In the genomic region with DNA sequence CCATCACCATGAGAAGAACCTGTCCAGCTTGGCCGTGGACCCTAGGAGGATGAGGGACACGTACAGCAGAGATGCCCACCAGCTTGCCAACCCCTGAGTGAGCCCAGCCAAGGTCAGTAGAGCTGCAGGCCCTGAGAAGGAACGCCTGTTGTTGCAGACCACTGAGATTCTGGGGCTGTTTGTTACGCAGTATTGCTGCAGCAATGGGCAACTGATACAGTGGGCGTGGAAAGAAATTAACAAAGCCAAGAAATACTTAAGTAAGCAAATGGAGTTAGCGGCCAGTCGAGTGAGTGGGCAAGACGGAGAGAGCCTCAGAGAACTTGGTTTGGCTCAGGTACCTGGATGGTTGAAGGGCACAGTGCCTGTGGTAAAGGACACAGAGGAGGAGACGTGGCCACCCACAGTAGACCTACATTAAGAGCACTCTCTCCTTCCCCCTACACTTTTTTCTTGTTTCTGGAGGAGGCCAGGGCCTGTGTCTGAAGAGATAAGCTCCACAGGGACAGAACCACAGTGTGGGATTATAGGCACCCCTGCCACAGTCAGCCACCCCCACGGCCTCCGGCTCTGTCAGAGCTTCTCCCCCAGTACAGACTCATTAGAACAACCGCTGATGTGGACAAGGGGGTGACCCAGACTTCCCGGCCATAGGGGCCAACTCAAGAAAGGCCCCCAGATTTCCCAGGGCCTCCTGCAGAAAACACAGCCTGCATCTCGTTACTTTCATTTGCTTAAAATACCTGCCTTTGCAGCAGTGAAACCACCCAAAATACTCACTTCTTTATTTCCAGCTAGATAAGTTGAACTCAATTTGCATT, we compare ENCODE assay signal across 18 cellular contexts. TPM values are rescaled to one million over a fixed set of nuclear protein-coding genes. Genes with fewer than 3 reads are reported as not detected.
DNase-seq lines count a peak whose midpoint lies in the region; ATAC-seq and TF ChIP-seq lines count a peak whose summit lies in the region.
"Had no signal": no experiment of that assay in that cellular context is flagged by ENCODE, and none has a peak within 500 bp of the region (broad histone marks: within the 10 kb centered on the region; RNA-seq: fewer than 3 reads in every experiment).

No MANE protein-coding gene starts in this region.

- no peak overlapping the region for H3K27ac ChIP-seq in neural progenitor cell
- no peak overlapping the region for H3K27ac ChIP-seq in trophoblast cell (ENCODE audit: low read depth, low read length)
- H3K27ac ChIP-seq: left lung, parathyroid adenoma had no signal

- H3K9me3 ChIP-seq in neural progenitor cell (ENCODE audit: low read depth) (no peaks in the 10 kb centered on the region), trophoblast cell (ENCODE audit: insufficient read depth, low read depth, low read length) (no peaks in the 10 kb centered on the region)
- H3K9me3 ChIP-seq: left lung had no signal

- H3K27me3 ChIP-seq in neural progenitor cell (no peaks in the 10 kb centered on the region), trophoblast cell (ENCODE audit: insufficient read depth, low read length) (no peaks in the 10 kb centered on the region)
- H3K27me3 ChIP-seq: BLaER1 treated with 17β-estradiol and CSF1 and Interleukin-3, amounts not matched to agents 10 nM and 100 nM; left lung had no signal

- peak overlapping the region; percentile 57 for H3K27ac Mint-ChIP-seq in neural progenitor cell
- H3K27ac Mint-ChIP-seq: activated naive CD8-positive, alpha-beta T cell; activated T-cell treated with anti-CD3 and anti-CD28 coated beads, Interleukin-2, amount 50 U/mL, for 24 hours; stimulated activated naive CD8-positive, alpha-beta T cell treated with anti-CD3 and anti-CD28 coated beads, Interleukin-15, amount 100 ng/mL, for 72 hours; T-helper 2 cell treated with Interferon-gamma antibody and Interleukin-4, amounts not matched to agents 5 μg/mL and 100 μg/mL, for 36 hours had no signal

- H3K4me1 Mint-ChIP-seq in neural progenitor cell = peaks cover 12% of the 10 kb centered on the region
- H3K4me1 Mint-ChIP-seq: stimulated activated naive CD8-positive, alpha-beta T cell treated with anti-CD3 and anti-CD28 coated beads, Interleukin-15, amount 100 ng/mL, for 72 hours had no signal

- H2BK5ac ChIP-seq in trophoblast cell (ENCODE audit: low read depth, low read length, poor library complexity) = no peak overlapping the region

- no peaks in the 10 kb centered on the region for H3K79me1 ChIP-seq in trophoblast cell (ENCODE audit: low read length)

- no peaks in the 10 kb centered on the region for H3F3A ChIP-seq in neural progenitor cell (ENCODE audit: low read depth)

- H3K4me3 ChIP-seq in neural progenitor cell = no peak overlapping the region
- no peak overlapping the region for H3K4me3 ChIP-seq in trophoblast cell (ENCODE audit: low read depth, low read length)
- H3K4me3 ChIP-seq: BLaER1 treated with 17β-estradiol and CSF1 and Interleukin-3, amounts not matched to agents 10 nM and 100 nM; left lung had no signal

- H4K91ac ChIP-seq in trophoblast cell (ENCODE audit: low read depth, low read length) = no peak overlapping the region

- DNase-seq in neural progenitor cell (ENCODE audit: low spot score) = no peak
- no peak for DNase-seq in trophoblast cell
- DNase-seq in activated CD4-positive, alpha-beta T cell treated with anti-CD3 and anti-CD28 coated beads for 1 hour = no peak
- DNase-seq: activated CD4-positive, alpha-beta T cell treated with anti-CD3 and anti-CD28 coated beads, Interleukin-2, amount 50 U/mL, for 4 hours; activated T-cell treated with anti-CD3 and anti-CD28 coated beads, Interleukin-2, amount 50 U/mL, for 24 hours; left lung; NCI-H2029 treated with DMSO at 0.1 percent for 48 hours; NCI-H526 treated with DMSO at 0.1 percent for 48 hours; small intestine; stimulated activated naive CD8-positive, alpha-beta T cell treated with anti-CD3 and anti-CD28 coated beads, Interleukin-15, amount 100 ng/mL, for 72 hours had no signal

- H2BK12ac ChIP-seq in trophoblast cell (ENCODE audit: low read length) = no peak overlapping the region

- H2BK120ac ChIP-seq in trophoblast cell (ENCODE audit: insufficient read depth, low read length, poor library complexity) = no peak overlapping the region

- H3K36me3 ChIP-seq in neural progenitor cell (no peaks in the 10 kb centered on the region), trophoblast cell (ENCODE audit: control insufficient read depth in 1 of 2, insufficient read depth in 2 of 2, low read length in 2 of 2) (no peaks in the 10 kb centered on the region)
- H3K36me3 ChIP-seq: BLaER1 treated with 17β-estradiol and CSF1 and Interleukin-3, amounts not matched to agents 10 nM and 100 nM; left lung had no signal

- ATAC-seq in GM18502 (IDR thresholded peaks at IDR 0.05; ENCODE audit: poor library complexity, unreplicated experiment) (peak; percentile 59), GM19463 (IDR thresholded peaks at IDR 0.05; ENCODE audit: unreplicated experiment) (peak; percentile 39), HG03469 (IDR thresholded peaks at IDR 0.05; ENCODE audit: unreplicated experiment) (peak; percentile 33), HG03439 (IDR thresholded peaks at IDR 0.05; ENCODE audit: unreplicated experiment) (no peak)
- ATAC-seq: left lung; stimulated activated naive CD8-positive, alpha-beta T cell treated with anti-CD3 and anti-CD28 coated beads, Interleukin-15, amount 100 ng/mL, for 72 hours had no signal

- no peak overlapping the region for H2AFZ ChIP-seq in neural progenitor cell (replicated peaks)
- H2AFZ ChIP-seq in trophoblast cell (ENCODE audit: insufficient read depth, low read length, poor library complexity) = no peak overlapping the region
- H2AFZ ChIP-seq: parathyroid adenoma had no signal

- no peaks in the 10 kb centered on the region for H3K36me3 Mint-ChIP-seq in neural progenitor cell

- no peaks in the 10 kb centered on the region for H4K20me1 ChIP-seq in neural progenitor cell (ENCODE audit: low read depth)
- H4K20me1 ChIP-seq: BLaER1 treated with 17β-estradiol and CSF1 and Interleukin-3, amounts not matched to agents 10 nM and 100 nM had no signal

- H3K27me3 Mint-ChIP-seq in neural progenitor cell (ENCODE audit: insufficient read depth, low read depth) = peaks cover 5% of the 10 kb centered on the region
- H3K27me3 Mint-ChIP-seq: stimulated activated naive CD8-positive, alpha-beta T cell treated with anti-CD3 and anti-CD28 coated beads, Interleukin-15, amount 100 ng/mL, for 72 hours had no signal

- peaks cover 3% of the 10 kb centered on the region for H3K9me3 Mint-ChIP-seq in neural progenitor cell
- H3K9me3 Mint-ChIP-seq: activated T-cell treated with anti-CD3 and anti-CD28 coated beads, Interleukin-2, amount 50 U/mL, for 24 hours; stimulated activated naive CD8-positive, alpha-beta T cell treated with anti-CD3 and anti-CD28 coated beads, Interleukin-15, amount 100 ng/mL, for 72 hours; T-helper 2 cell treated with Interferon-gamma antibody and Interleukin-4, amounts not matched to agents 5 μg/mL and 100 μg/mL, for 36 hours had no signal

- no peak overlapping the region for H3K9ac ChIP-seq in neural progenitor cell
- H3K9ac ChIP-seq in trophoblast cell (ENCODE audit: low read length) = no peak overlapping the region
- H3K9ac ChIP-seq: BLaER1 treated with 17β-estradiol and CSF1 and Interleukin-3, amounts not matched to agents 10 nM and 100 nM; parathyroid adenoma had no signal

- no peak overlapping the region for H3K4ac ChIP-seq in trophoblast cell (ENCODE audit: low read depth, low read length)

- H2AK5ac ChIP-seq in trophoblast cell (ENCODE audit: low read length) = no peak overlapping the region

- H3K23ac ChIP-seq in trophoblast cell (ENCODE audit: low read length) = no peak overlapping the region

- H3K4me2 ChIP-seq in neural progenitor cell = no peak overlapping the region
- H3K4me2 ChIP-seq in trophoblast cell (ENCODE audit: low read length) = no peak overlapping the region

- H4K12ac ChIP-seq in trophoblast cell (ENCODE audit: low read depth, low read length) = no peak overlapping the region

- WGBS in trophoblast cell (ENCODE audit: extremely low coverage, insufficient coverage, insufficient read length) = no CpG with 5 or more reads among the region's 14 CpGs

- H3K14ac ChIP-seq in trophoblast cell (ENCODE audit: low read length) = no peak overlapping the region

- H3K79me2 ChIP-seq in neural progenitor cell (ENCODE audit: low read depth) (no peaks in the 10 kb centered on the region), trophoblast cell (ENCODE audit: control insufficient read depth, insufficient read depth, low read length, poor library complexity) (no peaks in the 10 kb centered on the region)
- H3K79me2 ChIP-seq: parathyroid adenoma had no signal

- no peak overlapping the region for H3K18ac ChIP-seq in trophoblast cell (ENCODE audit: low read length)

- no peak overlapping the region for H4K8ac ChIP-seq in trophoblast cell (ENCODE audit: low read depth, low read length)

- TF ChIP-seq CTCF in neural progenitor cell (IDR thresholded peaks at IDR 0.05) = no peak

- H3K4me1 ChIP-seq in neural progenitor cell (peaks cover 3% of the 10 kb centered on the region), trophoblast cell (ENCODE audit: control insufficient read depth in 1 of 2, insufficient read depth in 2 of 2, low read length in 2 of 2) (no peaks in the 10 kb centered on the region)
- H3K4me1 ChIP-seq: left lung, parathyroid adenoma had no signal

- H3K4me3 Mint-ChIP-seq in neural progenitor cell = no peak overlapping the region
- H3K4me3 Mint-ChIP-seq: activated naive CD8-positive, alpha-beta T cell; activated T-cell treated with anti-CD3 and anti-CD28 coated beads, Interleukin-2, amount 50 U/mL, for 24 hours; stimulated activated naive CD8-positive, alpha-beta T cell treated with anti-CD3 and anti-CD28 coated beads, Interleukin-15, amount 100 ng/mL, for 72 hours; T-helper 2 cell treated with Interferon-gamma antibody and Interleukin-4, amounts not matched to agents 5 μg/mL and 100 μg/mL, for 36 hours had no signal

RNA-seq across cellular contexts. Expression of gene GRHPR, which starts 40.1 kb away (rescaled TPM):
- 116 and 187 TPM in 2 replicates for total RNA-seq in neural progenitor cell (ENCODE audit: low replicate concordance)
- polyA plus RNA-seq in trophoblast cell (2013) = 70.1 and 73.9 TPM in 2 replicates
